ENCODE assay signal across 1 cellular context in genomic region chr22:29883831-29884139, GRCh38.
TF ChIP-seq lines count a peak whose summit lies in the region.

No MANE protein-coding gene starts in this region.

TF ChIP-seq in H1, 55 proteins besides CTCF, POLR2A, EP300 and RAD21:
- TF ChIP-seq RBBP5 (IDR thresholded peaks at IDR 0.05; ENCODE audit: borderline replicate concordance, low read depth, low read length) (no peak), SIX5 (IDR thresholded peaks at IDR 0.05; ENCODE audit: low read depth, low read length) (no peak), KDM4A (IDR thresholded peaks at IDR 0.05; ENCODE audit: low read depth, low read length, severe bottlenecking) (no peak), GTF2F1 (IDR thresholded peaks at IDR 0.05; ENCODE audit: borderline replicate concordance, low read depth, low read length) (no peak), RFX5 (IDR thresholded peaks at IDR 0.05; ENCODE audit: borderline replicate concordance, low read depth, low read length) (no peak), CREB1 (IDR thresholded peaks at IDR 0.05) (no peak), SP2 (IDR thresholded peaks at IDR 0.05; ENCODE audit: low read length) (no peak), SIN3A (conservative IDR thresholded peaks at IDR 0.05 in 1 of 2, IDR thresholded peaks at IDR 0.05 in 1 of 2; ENCODE audit: low read depth in 1 of 2, low read length in 2 of 2) (no peak), TAF1 (IDR thresholded peaks at IDR 0.05; ENCODE audit: low read depth, low read length) (no peak), KDM5A (IDR thresholded peaks at IDR 0.05; ENCODE audit: low read length) (no peak), BRCA1 (IDR thresholded peaks at IDR 0.05; ENCODE audit: low read depth, low read length) (no peak), BCL11A (IDR thresholded peaks at IDR 0.05; ENCODE audit: low read depth in 2 of 2, low read length in 2 of 2) (no peak)
- TF ChIP-seq, protein P1, sequence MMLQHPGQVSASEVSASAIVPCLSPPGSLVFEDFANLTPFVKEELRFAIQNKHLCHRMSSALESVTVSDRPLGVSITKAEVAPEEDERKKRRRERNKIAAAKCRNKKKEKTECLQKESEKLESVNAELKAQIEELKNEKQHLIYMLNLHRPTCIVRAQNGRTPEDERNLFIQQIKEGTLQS (IDR thresholded peaks at IDR 0.05; ENCODE audit: insufficient read depth, low read depth, low read length): no peak
